25 cellular contexts compared by ENCODE assay signal in genomic region chr18:65288908-65289307, GRCh38.
"Had no signal": no experiment of that assay in that cellular context is flagged by ENCODE, and none has a peak within 500 bp of the region (broad histone marks: within the 10 kb centered on the region; RNA-seq: fewer than 3 reads in every experiment).

No MANE protein-coding gene starts in this region.

- H3K27me3 ChIP-seq: gastrocnemius medialis, left lung, testis, transverse colon had no signal

- H3K4me1 ChIP-seq: gastrocnemius medialis, left lung, lower lobe of right lung, testis, transverse colon had no signal

- DNase-seq: activated CD4-positive, alpha-beta memory T cell treated with anti-CD3 and anti-CD28 coated beads for 36 hours; activated CD4-positive, alpha-beta T cell treated with anti-CD3 and anti-CD28 coated beads, Interleukin-2, amount 10 ng/mL, durations not matched to agents 24 days and 14 days; activated CD4-positive, CD25-positive, alpha-beta regulatory T cell treated with anti-CD3 and anti-CD28 coated beads, Interleukin-2, amount 50 U/mL, for 72 hours; activated CD8-positive, alpha-beta memory T cell treated with anti-CD3 and anti-CD28 coated beads, Interleukin-2, amount 50 U/mL, for 4 hours; activated gamma-delta T cell; activated naive CD4-positive, alpha-beta T cell treated with anti-CD3 and anti-CD28 coated beads, Interleukin-2, amount 50 U/mL, for 16 hours; activated naive CD8-positive, alpha-beta T cell treated with anti-CD3 and anti-CD28 coated beads, Interleukin-2, amount 50 U/mL, for 24 hours; activated T-cell treated with anti-CD3 and anti-CD28 coated beads, Interleukin-2, amount 50 U/mL, for 1 hour; amygdala; caudate nucleus; cortex of kidney; effector memory CD8-positive, alpha-beta T cell; erythroblast; gastrocnemius medialis; glutamatergic neuron; left lung; lower lobe of right lung; mesenchymal stem cell; natural killer cell; posterior cingulate gyrus; right cardiac atrium; stimulated activated CD4-positive, alpha-beta T cell treated with anti-CD3 and anti-CD28 coated beads, Interleukin-15, amount 100 ng/mL, for 24 hours; stimulated activated naive CD8-positive, alpha-beta T cell treated with anti-CD3 and anti-CD28 coated beads, Interleukin-15, Interleukin-2, amounts not matched to agents 100 U/mL and 50 U/mL, for 24 hours; testis; transverse colon had no signal

- H3K9me3 ChIP-seq: gastrocnemius medialis, left lung, lower lobe of right lung, testis, transverse colon had no signal

- H3K36me3 ChIP-seq: gastrocnemius medialis, left lung, lower lobe of right lung, transverse colon had no signal

- H3K4me3 ChIP-seq: gastrocnemius medialis, left lung, lower lobe of right lung, testis, transverse colon had no signal

- H3K27ac ChIP-seq: gastrocnemius medialis, left lung, lower lobe of right lung, testis, transverse colon had no signal

- ATAC-seq: activated naive CD8-positive, alpha-beta T cell treated with anti-CD3 and anti-CD28 coated beads, Interleukin-2, amount 50 U/mL, for 24 hours; effector memory CD8-positive, alpha-beta T cell; gastrocnemius medialis; left lung; lower lobe of right lung; natural killer cell; right cardiac atrium; stimulated activated naive CD8-positive, alpha-beta T cell treated with anti-CD3 and anti-CD28 coated beads, Interleukin-15, Interleukin-2, amounts not matched to agents 100 U/mL and 50 U/mL, for 24 hours had no signal
